1 cellular context compared by ENCODE assay signal in genomic region chr6:98824163-98824906, GRCh38.
TF ChIP-seq lines count a peak whose summit lies in the region.

No MANE protein-coding gene starts in this region.

TF ChIP-seq in H1, 55 proteins besides CTCF, POLR2A, EP300 and RAD21 (continued from another document):
- TF ChIP-seq, protein P1, sequence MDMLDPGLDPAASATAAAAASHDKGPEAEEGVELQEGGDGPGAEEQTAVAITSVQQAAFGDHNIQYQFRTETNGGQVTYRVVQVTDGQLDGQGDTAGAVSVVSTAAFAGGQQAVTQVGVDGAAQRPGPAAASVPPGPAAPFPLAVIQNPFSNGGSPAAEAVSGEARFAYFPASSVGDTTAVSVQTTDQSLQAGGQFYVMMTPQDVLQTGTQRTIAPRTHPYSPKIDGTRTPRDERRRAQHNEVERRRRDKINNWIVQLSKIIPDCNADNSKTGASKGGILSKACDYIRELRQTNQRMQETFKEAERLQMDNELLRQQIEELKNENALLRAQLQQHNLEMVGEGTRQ (IDR thresholded peaks at IDR 0.05; ENCODE audit: low read length): no peak
- TF ChIP-seq CTBP2 (IDR thresholded peaks at IDR 0.05; ENCODE audit: borderline replicate concordance, insufficient read depth, insufficient read length, low read length) (peak; percentile 97), YY1 (IDR thresholded peaks at IDR 0.05; ENCODE audit: low read depth, low read length) (no peak), CHD7 (IDR thresholded peaks at IDR 0.05; ENCODE audit: insufficient replicate concordance, low read length) (no peak), KDM1A (IDR thresholded peaks at IDR 0.05; ENCODE audit: borderline replicate concordance, low read length) (no peak), SIX5 (IDR thresholded peaks at IDR 0.05; ENCODE audit: low read depth, low read length) (no peak), MAFK (IDR thresholded peaks at IDR 0.05; ENCODE audit: low read depth, low read length) (no peak), ASH2L (IDR thresholded peaks at IDR 0.05; ENCODE audit: low read length) (peak; percentile 90), NRF1 (IDR thresholded peaks at IDR 0.05; ENCODE audit: low read depth, low read length) (no peak), KDM4A (IDR thresholded peaks at IDR 0.05; ENCODE audit: low read depth, low read length, severe bottlenecking) (peak; percentile 57), JUN (IDR thresholded peaks at IDR 0.05; ENCODE audit: low read depth, low read length) (no peak), SIN3A (conservative IDR thresholded peaks at IDR 0.05 in 1 of 2, IDR thresholded peaks at IDR 0.05 in 1 of 2; ENCODE audit: low read depth in 1 of 2, low read length in 2 of 2) (peak in 1 of 2 experiments; percentile 36; a peak in 1 of 4 replicates), CBX5 (IDR thresholded peaks at IDR 0.05; ENCODE audit: low read depth, low read length) (no peak)
- TF ChIP-seq, protein P2, sequence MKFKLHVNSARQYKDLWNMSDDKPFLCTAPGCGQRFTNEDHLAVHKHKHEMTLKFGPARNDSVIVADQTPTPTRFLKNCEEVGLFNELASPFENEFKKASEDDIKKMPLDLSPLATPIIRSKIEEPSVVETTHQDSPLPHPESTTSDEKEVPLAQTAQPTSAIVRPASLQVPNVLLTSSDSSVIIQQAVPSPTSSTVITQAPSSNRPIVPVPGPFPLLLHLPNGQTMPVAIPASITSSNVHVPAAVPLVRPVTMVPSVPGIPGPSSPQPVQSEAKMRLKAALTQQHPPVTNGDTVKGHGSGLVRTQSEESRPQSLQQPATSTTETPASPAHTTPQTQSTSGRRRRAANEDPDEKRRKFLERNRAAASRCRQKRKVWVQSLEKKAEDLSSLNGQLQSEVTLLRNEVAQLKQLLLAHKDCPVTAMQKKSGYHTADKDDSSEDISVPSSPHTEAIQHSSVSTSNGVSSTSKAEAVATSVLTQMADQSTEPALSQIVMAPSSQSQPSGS (IDR thresholded peaks at IDR 0.05; ENCODE audit: low read length): no peak
